In genomic region chr7:149622444-149623210, GRCh38 we compare ENCODE assay signal across 8 cellular contexts.
DNase-seq lines count a peak whose midpoint lies in the region; TF ChIP-seq lines count a peak whose summit lies in the region.

No MANE protein-coding gene starts in this region.

- H3K9me3 Mint-ChIP-seq in nephron progenitor cell: no peaks in the 10 kb centered on the region

- intact Hi-C loops in mammary epithelial cell (cut with micrococcal nuclease): loop anchor here (10.0 kb wide), 1 partner anchor 128 kb away; the partner anchor contains the start of gene ZNF746

- no peaks in the 10 kb centered on the region for H3K27me3 Mint-ChIP-seq in nephron progenitor cell (ENCODE audit: low read depth, poor library complexity)

- peak overlapping the region; percentile 90 to 99 (median 98); a peak in 20 of 22 replicates for H3K9ac ChIP-seq in BLaER1 treated with 17β-estradiol and CSF1 and Interleukin-3, amounts not matched to agents 10 nM and 100 nM
- no peak overlapping the region for H3K9ac ChIP-seq in mammary epithelial cell (ENCODE audit: insufficient read depth, low read length)

- H2AFZ ChIP-seq in mammary epithelial cell (ENCODE audit: low read depth, low read length): no peak overlapping the region

- in situ Hi-C loops in mammary epithelial cell (cut with MboI; ENCODE audit: low sequenced_read_pairs in 2 of 2): no loop called here

- dilution Hi-C loops in mammary epithelial cell (cut with HindIII; ENCODE audit: low sequenced_read_pairs): no loop called here

- CTCF ChIA-PET in mammary epithelial cell (lab: Charles Lee; ENCODE audit: low non-redundant PET): interaction anchor here (0.6 kb wide), 1 partner anchor 149 kb away, joined by 5 read pairs; no protein-coding TSS in a partner anchor

- BruUV-seq in mammary epithelial cell (replicated peaks; lab: Mats Ljungman, UMichigan): no TSS peak

- peaks cover 17 to 65% (median 45%) of the 10 kb centered on the region in 11 experiments; a peak in 21 of 22 replicates for H4K20me1 ChIP-seq in BLaER1 treated with 17β-estradiol and CSF1 and Interleukin-3, amounts not matched to agents 10 nM and 100 nM
- H4K20me1 ChIP-seq in mammary epithelial cell (ENCODE audit: insufficient read depth, low read length): no peaks in the 10 kb centered on the region

- WGBS in mammary epithelial cell (ENCODE audit: low coverage, missing lambda C conversion rate): 77% methylated on average over 10 of the region's 10 CpGs

- peaks cover 23 to 41% (median 35%) of the 10 kb centered on the region in 10 experiments for H3K4me1 ChIP-seq in BLaER1 treated with 17β-estradiol and CSF1 and Interleukin-3, amounts not matched to agents 10 nM and 100 nM
- peaks cover 19% of the 10 kb centered on the region for H3K4me1 ChIP-seq in mammary epithelial cell (ENCODE audit: insufficient read depth, low read length)

- no peaks in the 10 kb centered on the region for H3K9me3 ChIP-seq in BLaER1 treated with 17β-estradiol and CSF1 and Interleukin-3, amounts not matched to agents 10 nM and 100 nM (replicated peaks in 1 of 11)
- H3K9me3 ChIP-seq in mammary epithelial cell (replicated peaks; ENCODE audit: insufficient read depth, low read length): no peaks in the 10 kb centered on the region

- DNase-seq in Jurkat, Clone E6-1 (ENCODE audit: low read depth, low spot score): no peak
- DNase-seq in mammary epithelial cell (no peak), nephron progenitor cell (no peak), ecto neural progenitor cell (ENCODE audit: low spot score) (no peak), NCI-H146 (lab: John Stamatoyannopoulos, UW) (no peak), UCSD-AML1 (lab: John Stamatoyannopoulos, UW; ENCODE audit: unreplicated experiment) (no peak)
- DNase-seq in stimulated activated CD4-positive, alpha-beta T cell treated with anti-CD3 and anti-CD28 coated beads, Interleukin-4, amount 100 ng/mL, for 24 hours: no peak

- peak overlapping the region in 5 of 11 experiments; percentile 0 to 58 (median 46); a peak in 9 of 22 replicates for H3K27ac ChIP-seq in BLaER1 treated with 17β-estradiol and CSF1 and Interleukin-3, amounts not matched to agents 10 nM and 100 nM
- peak overlapping the region; percentile 35 for H3K27ac ChIP-seq in mammary epithelial cell (ENCODE audit: insufficient read depth, low read depth, low read length)

- peak overlapping the region; percentile 77 to 97 (median 90) for H3K4me2 ChIP-seq in BLaER1 treated with 17β-estradiol and CSF1 and Interleukin-3, amounts not matched to agents 10 nM and 100 nM
- H3K4me2 ChIP-seq in mammary epithelial cell (ENCODE audit: insufficient read depth, low read depth, low read length): peak overlapping the region; percentile 75

- H3K79me2 ChIP-seq in mammary epithelial cell (ENCODE audit: insufficient read depth, low read length): peaks cover 64% of the 10 kb centered on the region

- H3K27ac Mint-ChIP-seq in nephron progenitor cell: no peak overlapping the region

- TF ChIP-seq CTCF in mammary epithelial cell (conservative IDR thresholded peaks at IDR 0.05 in 1 of 2, IDR thresholded peaks at IDR 0.05 in 1 of 2; ENCODE audit: extremely low read depth in 1 of 2, insufficient read depth in 1 of 2, low read depth in 1 of 2, low read length in 2 of 2): no peak
- no peak for TF ChIP-seq CTCF in nephron progenitor cell (IDR thresholded peaks at IDR 0.05)

- peak overlapping the region; percentile 97 for H3K4me3 Mint-ChIP-seq in nephron progenitor cell

- H3K27me3 ChIP-seq in BLaER1 treated with 17β-estradiol and CSF1 and Interleukin-3, amounts not matched to agents 10 nM and 100 nM: no peaks in the 10 kb centered on the region
- H3K27me3 ChIP-seq in mammary epithelial cell (ENCODE audit: insufficient read depth, low read length): no peaks in the 10 kb centered on the region

- peak overlapping the region in 9 of 10 experiments; percentile 88 to 99 (median 95); a peak in 17 of 20 replicates for H3K4me3 ChIP-seq in BLaER1 treated with 17β-estradiol and CSF1 and Interleukin-3, amounts not matched to agents 10 nM and 100 nM
- H3K4me3 ChIP-seq in Jurkat, Clone E6-1 (ENCODE audit: low read length): peak overlapping the region; percentile 85
- peak overlapping the region; percentile 63 to 78 (median 69) for H3K4me3 ChIP-seq in mammary epithelial cell (replicated peaks in 1 of 3; ENCODE audit: insufficient read depth in 1 of 3, low read depth in 2 of 3, low read length in 3 of 3)

- peaks cover 35 to 50% (median 42%) of the 10 kb centered on the region in 11 experiments for H3K36me3 ChIP-seq in BLaER1 treated with 17β-estradiol and CSF1 and Interleukin-3, amounts not matched to agents 10 nM and 100 nM
- peaks cover 16% of the 10 kb centered on the region for H3K36me3 ChIP-seq in mammary epithelial cell (ENCODE audit: insufficient read depth, low read length)

- H3K36me3 Mint-ChIP-seq in nephron progenitor cell (ENCODE audit: low read depth): peaks cover 30% of the 10 kb centered on the region

- peaks cover 43% of the 10 kb centered on the region for H3K4me1 Mint-ChIP-seq in nephron progenitor cell
